4 cellular contexts compared by ENCODE assay signal in the genomic region with DNA sequence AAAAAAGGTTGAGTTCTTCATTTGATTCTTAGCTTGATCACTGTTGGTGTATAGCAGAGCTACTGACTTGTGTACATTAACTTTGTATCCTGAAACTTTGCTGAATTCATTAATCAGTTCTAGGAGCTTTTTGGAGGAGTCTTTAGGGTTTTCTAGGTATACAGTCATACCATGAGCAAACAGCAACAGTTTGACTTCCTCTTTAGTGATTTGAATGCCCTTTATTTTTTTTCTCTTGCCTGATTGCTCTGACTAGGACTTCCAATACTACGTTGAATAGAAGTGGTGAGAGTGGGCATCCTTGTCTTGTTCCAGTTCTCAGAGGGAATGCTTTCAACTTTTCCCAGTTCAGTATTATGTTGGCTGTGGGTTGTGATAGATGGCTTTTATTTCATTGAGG. TPM values are rescaled to one million over a fixed set of nuclear protein-coding genes. Genes with fewer than 3 reads are reported as not detected.
"Had no signal": no experiment of that assay in that cellular context is flagged by ENCODE, and none has a peak within 500 bp of the region (broad histone marks: within the 10 kb centered on the region; RNA-seq: fewer than 3 reads in every experiment).

No MANE protein-coding gene starts in this region.

RNA-seq across cellular contexts. Expression of a gene that starts 22.0 kb away (rescaled TPM):
- polyA plus RNA-seq: GM23338, H1, HepG2, IgD-negative memory B cell had no signal
